In the genomic region with DNA sequence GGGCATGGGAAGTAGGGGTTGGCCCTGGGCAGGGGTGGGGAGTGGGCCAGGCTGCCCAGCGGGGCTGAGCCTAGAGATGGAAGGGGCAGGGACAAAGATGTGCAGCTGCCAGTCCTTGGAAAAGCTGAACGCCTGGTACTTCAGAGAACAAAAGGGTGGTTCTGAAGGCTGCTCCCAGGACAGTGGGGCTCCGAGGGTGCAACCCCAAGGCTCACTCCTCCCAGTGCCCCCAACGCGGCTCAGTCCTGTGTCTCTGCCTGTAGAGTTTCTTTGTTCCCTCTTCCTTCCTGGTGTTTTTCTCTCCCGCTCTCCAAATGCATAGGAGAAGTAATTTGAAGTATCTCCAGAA, we compare ENCODE assay signal across 22 cellular contexts. TPM values are rescaled to one million over a fixed set of nuclear protein-coding genes. Genes with fewer than 3 reads are reported as not detected.
A peak's percentile ranks its signal among the peaks of the same experiment; 100 is the strongest.
DNase-seq lines count a peak whose midpoint lies in the region; ATAC-seq and TF ChIP-seq lines count a peak whose summit lies in the region.
"Had no signal": no experiment of that assay in that cellular context is flagged by ENCODE, and none has a peak within 500 bp of the region (broad histone marks: within the 10 kb centered on the region; RNA-seq: fewer than 3 reads in every experiment).

No MANE protein-coding gene starts in this region.

- peaks cover 8% of the 10 kb centered on the region; the same call in 1 of the 2 replicates for H3K36me3 ChIP-seq in HUES48 (ENCODE audit: control insufficient read depth, insufficient read depth, low read length)
- H3K36me3 ChIP-seq in ectodermal cell (ENCODE audit: control insufficient read depth, insufficient read depth, low read length): peaks cover 8% of the 10 kb centered on the region
- H3K36me3 ChIP-seq: MG63, SJCRH30, uterus had no signal

- peak overlapping the region; percentile 9 for H3K27ac Mint-ChIP-seq in T-helper 1 cell treated with Interleukin-12 subunit alpha and Interleukin-12 subunit beta and Interleukin-4 antibody, amounts not matched to agents 30 μg/mL and 1 μg/mL, for 36 hours
- H3K27ac Mint-ChIP-seq in nephron progenitor cell: peak overlapping the region; percentile 68
- H3K27ac Mint-ChIP-seq: activated CD4-positive, alpha-beta T cell treated with anti-CD3 and anti-CD28 coated beads for 36 hours; HFFc6 had no signal

- no peak for TF ChIP-seq CTCF in nephron progenitor cell (IDR thresholded peaks at IDR 0.05)

- peaks cover 3% of the 10 kb centered on the region for H3K4me1 Mint-ChIP-seq in T-helper 1 cell treated with Interleukin-12 subunit alpha and Interleukin-12 subunit beta and Interleukin-4 antibody, amounts not matched to agents 30 μg/mL and 1 μg/mL, for 36 hours (ENCODE audit: low read depth)
- peaks cover 15% of the 10 kb centered on the region for H3K4me1 Mint-ChIP-seq in nephron progenitor cell

- H3K4me1 ChIP-seq in HUES48 (ENCODE audit: control insufficient read depth, insufficient read depth, low read length): peaks cover 8% of the 10 kb centered on the region
- H3K4me1 ChIP-seq in ectodermal cell (ENCODE audit: control insufficient read depth, insufficient read depth, low read length): peaks cover 8% of the 10 kb centered on the region
- H3K4me1 ChIP-seq: body of pancreas, SJCRH30, uterus had no signal

- peaks cover 11% of the 10 kb centered on the region for H3K9me3 ChIP-seq in HUES48 (ENCODE audit: control insufficient read depth, insufficient read depth, low read length)
- H3K9me3 ChIP-seq in ectodermal cell (ENCODE audit: control insufficient read depth, low read length): no peaks in the 10 kb centered on the region
- H3K9me3 ChIP-seq: body of pancreas, SJCRH30 had no signal

- no peak overlapping the region for H3K9ac ChIP-seq in HUES48 (ENCODE audit: low read depth, low read length)

- no peak for ATAC-seq in HG03342 (IDR thresholded peaks at IDR 0.05; ENCODE audit: unreplicated experiment)
- ATAC-seq: body of pancreas, esophagus mucosa had no signal

- 9 to 12% methylated on average over 5 of the region's 6 CpGs for WGBS in ectodermal cell, 2 experiments

- H3K27me3 ChIP-seq in HUES48 (ENCODE audit: control insufficient read depth, insufficient read depth, low read length): no peaks in the 10 kb centered on the region
- no peaks in the 10 kb centered on the region for H3K27me3 ChIP-seq in ectodermal cell (ENCODE audit: control insufficient read depth, insufficient read depth, low read length, poor library complexity, severe bottlenecking)
- H3K27me3 ChIP-seq: body of pancreas, MG63, SJCRH30, uterus had no signal

- H3K27me3 Mint-ChIP-seq in T-helper 1 cell treated with Interleukin-12 subunit alpha and Interleukin-12 subunit beta and Interleukin-4 antibody, amounts not matched to agents 30 μg/mL and 1 μg/mL, for 36 hours (ENCODE audit: low read depth): no peaks in the 10 kb centered on the region
- H3K27me3 Mint-ChIP-seq in nephron progenitor cell (ENCODE audit: low read depth, poor library complexity): no peaks in the 10 kb centered on the region
- H3K27me3 Mint-ChIP-seq: activated CD4-positive, alpha-beta T cell treated with anti-CD3 and anti-CD28 coated beads for 36 hours had no signal

- peaks cover 34% of the 10 kb centered on the region for H3K36me3 Mint-ChIP-seq in T-helper 1 cell treated with Interleukin-12 subunit alpha and Interleukin-12 subunit beta and Interleukin-4 antibody, amounts not matched to agents 30 μg/mL and 1 μg/mL, for 36 hours (ENCODE audit: low read depth)
- H3K36me3 Mint-ChIP-seq in nephron progenitor cell (ENCODE audit: low read depth): peaks cover 33% of the 10 kb centered on the region

- peaks cover 14% of the 10 kb centered on the region for H3K9me3 Mint-ChIP-seq in T-helper 1 cell treated with Interleukin-12 subunit alpha and Interleukin-12 subunit beta and Interleukin-4 antibody, amounts not matched to agents 30 μg/mL and 1 μg/mL, for 36 hours
- H3K9me3 Mint-ChIP-seq in nephron progenitor cell: peaks cover 17% of the 10 kb centered on the region

- H3K4me3 ChIP-seq in HUES48 (ENCODE audit: low read depth, low read length): no peak overlapping the region
- H3K4me3 ChIP-seq in ectodermal cell (ENCODE audit: insufficient read depth, low read depth, low read length): no peak overlapping the region
- H3K4me3 ChIP-seq: body of pancreas, MG63, SJCRH30, uterus had no signal

- DNase-seq in T-helper 1 cell (no peak), nephron progenitor cell (no peak), NCI-H1417 (lab: John Stamatoyannopoulos, UW) (no peak), GF-D8 (lab: John Stamatoyannopoulos, UW) (no peak)
- DNase-seq: activated CD4-positive, alpha-beta T cell treated with anti-CD3 and anti-CD28 coated beads for 36 hours; activated naive CD4-positive, alpha-beta T cell treated with anti-CD3 and anti-CD28 coated beads, Interleukin-2, amount 50 U/mL, for 16 hours; activated T-cell treated with anti-CD3 and anti-CD28 coated beads for 4 hours; body of pancreas; DMS53; HFFc6; mesenchymal stem cell; MG63; NCI-H187; NCI-H510A; SJCRH30; T1000; uterus had no signal

- H3K27ac ChIP-seq in HUES48 (ENCODE audit: low read depth, low read length) (peak overlapping the region; percentile 59), ectodermal cell (ENCODE audit: insufficient read depth, low read depth, low read length, poor library complexity, severe bottlenecking) (peak overlapping the region; percentile 65)
- H3K27ac ChIP-seq: body of pancreas, SJCRH30, uterus had no signal

- H3K4me3 Mint-ChIP-seq in T-helper 1 cell treated with Interleukin-12 subunit alpha and Interleukin-12 subunit beta and Interleukin-4 antibody, amounts not matched to agents 30 μg/mL and 1 μg/mL, for 36 hours: no peak overlapping the region
- H3K4me3 Mint-ChIP-seq in nephron progenitor cell: no peak overlapping the region
- H3K4me3 Mint-ChIP-seq: activated CD4-positive, alpha-beta T cell treated with anti-CD3 and anti-CD28 coated beads for 36 hours; HFFc6 had no signal

RNA-seq across cellular contexts. Expression of gene IL3RA, which starts 19.2 kb away (rescaled TPM):
- polyA plus RNA-seq in ectodermal cell (2013, experiment 1 of 4): not detected
- polyA plus RNA-seq in ectodermal cell (2013, experiment 2 of 4): 0.11 TPM
- not detected for polyA plus RNA-seq in ectodermal cell (2013, experiment 3 of 4)
- polyA plus RNA-seq in ectodermal cell (2013, experiment 4 of 4): not detected

RNA-seq across cellular contexts. Expression of gene SLC25A6, which starts 36.1 kb away (rescaled TPM):
- polyA plus RNA-seq in ectodermal cell (2013, experiment 1 of 4): 453 TPM
- 444 TPM for polyA plus RNA-seq in ectodermal cell (2013, experiment 2 of 4)
- 381 TPM for polyA plus RNA-seq in ectodermal cell (2013, experiment 3 of 4)
- 399 TPM for polyA plus RNA-seq in ectodermal cell (2013, experiment 4 of 4)
